21 cellular contexts compared by ENCODE assay signal in genomic region chrX:106698693-106699092, GRCh38. TPM values are rescaled to one million over a fixed set of nuclear protein-coding genes. Genes with fewer than 3 reads are reported as not detected.
A peak's percentile ranks its signal among the peaks of the same experiment; 100 is the strongest.
DNase-seq lines count a peak whose midpoint lies in the region; ATAC-seq, FAIRE-seq and TF ChIP-seq lines count a peak whose summit lies in the region.
"Had no signal": no experiment of that assay in that cellular context is flagged by ENCODE, and none has a peak within 500 bp of the region (broad histone marks: within the 10 kb centered on the region; RNA-seq: fewer than 3 reads in every experiment).

No MANE protein-coding gene starts in this region.

- H4K20me1 ChIP-seq in keratinocyte (ENCODE audit: control insufficient read depth, extremely low read depth, insufficient read depth, low read length), result no peaks in the 10 kb centered on the region

- no peaks in the 10 kb centered on the region for H3K79me2 ChIP-seq in keratinocyte (ENCODE audit: control insufficient read depth, insufficient read depth, low read length)

- ATAC-seq in GM18505 (IDR thresholded peaks at IDR 0.05; ENCODE audit: unreplicated experiment), result no peak
- ATAC-seq: activated T-cell treated with anti-CD3 and anti-CD28 coated beads, Interleukin-2, amount 50 U/mL, for 4 hours; left lobe of liver; stimulated activated naive CD8-positive, alpha-beta T cell treated with anti-CD3 and anti-CD28 coated beads, Interleukin-15, Interleukin-2, amounts not matched to agents 100 U/mL and 50 U/mL, for 24 hours had no signal

- H3K27ac ChIP-seq in brain microvascular endothelial cell, result no peak overlapping the region
- no peak overlapping the region for H3K27ac ChIP-seq in keratinocyte (ENCODE audit: control insufficient read depth, insufficient read depth, low read length)
- H3K27ac ChIP-seq: cardiac muscle cell, dorsolateral prefrontal cortex, KMS-11, right atrium auricular region had no signal

- no peaks in the 10 kb centered on the region for H3K9me3 ChIP-seq in keratinocyte (ENCODE audit: control insufficient read depth, low read depth, low read length)
- H3K9me3 ChIP-seq: right atrium auricular region had no signal

- no peaks in the 10 kb centered on the region for H3K36me3 ChIP-seq in brain microvascular endothelial cell (replicated peaks)
- no peaks in the 10 kb centered on the region for H3K36me3 ChIP-seq in keratinocyte (ENCODE audit: control insufficient read depth in 2 of 2, extremely low read depth in 1 of 2, insufficient read depth in 2 of 2, low read length in 2 of 2)
- H3K36me3 ChIP-seq: cardiac muscle cell, right atrium auricular region had no signal

- DNase-seq in AG08396 (ENCODE audit: low spot score), result peak; percentile 22
- DNase-seq in HT1080 (ENCODE audit: low read depth), result peak; percentile 55
- DNase-seq in brain microvascular endothelial cell, result peak; percentile 41
- DNase-seq in keratinocyte (ENCODE audit: low read depth, low spot score), result no peak
- no peak for DNase-seq in activated CD4-positive, alpha-beta T cell treated with anti-CD3 and anti-CD28 coated beads for 1 hour
- no peak for DNase-seq in iPS-NIHi11 (ENCODE audit: low spot score)
- no peak for DNase-seq in inferior parietal cortex (ENCODE audit: extremely low spot score)
- DNase-seq: activated CD4-positive, alpha-beta memory T cell treated with anti-CD3 and anti-CD28 coated beads for 36 hours; activated naive CD4-positive, alpha-beta T cell treated with anti-CD3 and anti-CD28 coated beads, Interleukin-2, amount 50 U/mL, for 16 hours; activated T-cell treated with anti-CD3 and anti-CD28 coated beads, Interleukin-2, amount 50 U/mL, for 4 hours; CD8-positive, alpha-beta memory T cell; dorsolateral prefrontal cortex; NCI-H1417; RPMI8226; stimulated activated naive CD8-positive, alpha-beta T cell treated with anti-CD3 and anti-CD28 coated beads, Interleukin-15, Interleukin-2, amounts not matched to agents 100 U/mL and 50 U/mL, for 24 hours; trophoblast cell had no signal

- H2AFZ ChIP-seq in keratinocyte (ENCODE audit: control insufficient read depth, low read length), result peak overlapping the region; percentile 59

- no peak overlapping the region for H3K4me2 ChIP-seq in keratinocyte (ENCODE audit: control insufficient read depth, extremely low read depth, insufficient read depth, low read depth, low read length)
- H3K4me2 ChIP-seq: KMS-11 had no signal

- in situ Hi-C loops in brain microvascular endothelial cell (cut with HindIII; ENCODE audit: low pct_ligation_motif_present, low sequenced_read_pairs), result no loop called here

- dilution Hi-C loops in keratinocyte (cut with MboI; ENCODE audit: extremely low pct_ligation_motif_present, low sequenced_read_pairs), result no loop called here

- TF ChIP-seq POLR2A in GM18505 (IDR thresholded peaks at IDR 0.05; ENCODE audit: borderline replicate concordance, extremely low read depth, insufficient read depth, insufficient read length), result no peak

- H3K4me3 ChIP-seq in brain microvascular endothelial cell (ENCODE audit: low read depth, low read length), result no peak overlapping the region
- no peak overlapping the region for H3K4me3 ChIP-seq in keratinocyte (ENCODE audit: control insufficient read depth in 2 of 3, extremely low read depth in 1 of 3, insufficient read depth in 2 of 3, low read depth in 1 of 3, low read length in 3 of 3)
- H3K4me3 ChIP-seq: cardiac muscle cell, dorsolateral prefrontal cortex, right atrium auricular region had no signal

- H3K4me1 ChIP-seq in keratinocyte (ENCODE audit: control insufficient read depth, extremely low read depth, insufficient read depth, low read length), result peaks cover 3% of the 10 kb centered on the region
- H3K4me1 ChIP-seq: right atrium auricular region had no signal

- H3K27me3 ChIP-seq in brain microvascular endothelial cell (replicated peaks) (no peaks in the 10 kb centered on the region), keratinocyte (ENCODE audit: control insufficient read depth, extremely low read depth, insufficient read depth, low read length) (no peaks in the 10 kb centered on the region)
- H3K27me3 ChIP-seq: cardiac muscle cell, right atrium auricular region had no signal

- no peaks in the 10 kb centered on the region for H3K9me1 ChIP-seq in keratinocyte (ENCODE audit: control insufficient read depth, extremely low read depth, insufficient read depth, low read length)

- TF ChIP-seq CTCF in brain microvascular endothelial cell (IDR thresholded peaks at IDR 0.05; ENCODE audit: low read depth, low read length, missing control alignments), result no peak
- TF ChIP-seq CTCF in keratinocyte (optimal IDR thresholded peaks at IDR 0.05 in 1 of 3, IDR thresholded peaks at IDR 0.05 in 1 of 3, conservative IDR thresholded peaks at IDR 0.05 in 1 of 3; ENCODE audit: extremely low read depth in 1 of 3, insufficient read depth in 2 of 3, low read length in 3 of 3), result no peak

- FAIRE-seq in keratinocyte (lab: Jason Lieb, UNC), result peak; percentile 52

- H3K9ac ChIP-seq in keratinocyte (ENCODE audit: control insufficient read depth, extremely low read depth, insufficient read depth, low read length), result no peak overlapping the region
- H3K9ac ChIP-seq: KMS-11 had no signal

RNA-seq across cellular contexts. Expression of gene RNF128, which starts 27.8 kb away (rescaled TPM):
- 0.30 and 0.64 TPM in 2 replicates for total RNA-seq in HT1080 (2014; rRNA removed; shearing (Covaris generic))
- polyA plus RNA-seq in HT1080 (2015; cell fraction: cytosol; rRNA removed), result 0.60 and 0.67 TPM in 2 replicates
- 1.2 and 1.3 TPM in 2 replicates for polyA plus RNA-seq in HT1080 (2015; cell fraction: nucleus; rRNA removed)
- 14.7 to 24.0 TPM (median 20.1 TPM) in 3 replicates for polyA plus RNA-seq in keratinocyte
- polyA plus RNA-seq in keratinocyte (2011; ENCODE audit: low read depth), result 48.7 TPM
- 7.1 and 11.4 TPM in 2 replicates for polyA plus RNA-seq in keratinocyte (2011; cell fraction: cytosol; rRNA removed)
- polyA plus RNA-seq in keratinocyte (2011; cell fraction: nucleus; rRNA removed), result 30.8 and 36.7 TPM in 2 replicates
- polyA plus RNA-seq in keratinocyte (2012; ENCODE audit: low replicate concordance), result 17.3 and 24.5 TPM in 2 replicates
- 4.3 to 23.6 TPM (median 18.8 TPM) in 3 replicates for polyA minus RNA-seq in keratinocyte
- 28.8 TPM for polyA minus RNA-seq in keratinocyte (2011; cell fraction: cytosol; rRNA and poly(A)+ RNA removed)
- 41.2 and 53.3 TPM in 2 replicates for polyA minus RNA-seq in keratinocyte (2011; cell fraction: nucleus; rRNA and poly(A)+ RNA removed)
- total RNA-seq: activated CD4-positive, alpha-beta memory T cell treated with anti-CD3 and anti-CD28 coated beads for 36 hours; CD8-positive, alpha-beta memory T cell had no signal
- polyA plus RNA-seq: CD8-positive, alpha-beta memory T cell had no signal

Comparison
In these comparisons a context has a peak if more than half of its experiments do, and no peak if none do; other contexts are left out.
1. DNase-seq: peak in AG08396 (single experiment), HT1080 (single experiment) and brain microvascular endothelial cell (single experiment); none in keratinocyte (single experiment), activated CD4-positive, alpha-beta T cell treated with anti-CD3 and anti-CD28 coated beads for 1 hour (single experiment), iPS-NIHi11 (single experiment) and inferior parietal cortex (single experiment).